ENCODE assay signal across 8 cellular contexts in the genomic region with DNA sequence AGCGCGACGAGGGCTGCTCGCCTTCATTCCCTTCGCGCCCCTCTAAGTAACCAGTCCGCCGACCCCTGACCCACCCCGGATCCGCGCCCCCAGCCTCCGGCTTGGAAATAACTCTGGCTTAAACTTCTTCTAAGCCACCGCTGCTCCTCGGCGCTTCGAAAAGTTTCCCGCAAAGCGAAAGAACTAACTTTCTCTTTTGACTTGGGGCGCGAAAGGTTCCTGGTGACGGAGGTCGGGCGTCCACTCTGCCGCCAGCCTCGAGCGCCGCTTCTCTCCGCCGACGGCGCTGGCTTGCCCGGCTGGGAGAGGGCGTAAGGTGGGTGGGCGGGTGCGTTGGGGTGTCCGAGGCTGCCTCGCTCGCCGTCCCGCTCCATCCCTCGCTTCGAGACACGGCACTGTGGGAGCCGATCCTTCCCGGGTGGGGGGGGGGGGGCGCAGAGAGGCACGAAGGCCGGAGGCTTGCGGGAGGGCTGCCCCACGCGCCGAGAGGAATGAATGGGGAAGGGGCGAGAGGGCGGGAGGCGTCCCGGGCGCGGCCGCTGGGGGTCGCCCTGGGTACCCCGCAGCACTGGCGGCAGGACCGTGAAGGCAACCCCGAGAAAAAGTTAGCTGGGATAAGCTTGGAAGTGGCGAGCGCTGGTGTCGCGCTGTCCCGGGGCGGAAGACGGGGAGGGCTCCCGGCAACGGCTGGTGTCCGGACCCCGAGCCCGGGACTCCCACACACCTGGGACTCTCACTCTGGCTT. TPM values are rescaled to one million over a fixed set of nuclear protein-coding genes. Genes with fewer than 3 reads are reported as not detected.
DNase-seq lines count a peak whose midpoint lies in the region; ATAC-seq and TF ChIP-seq lines count a peak whose summit lies in the region.

No MANE protein-coding gene starts in this region.

- H3K4me1 ChIP-seq in NT2/D1 (ENCODE audit: insufficient read depth, insufficient read length): peaks cover 11% of the 10 kb centered on the region
- H3K4me1 ChIP-seq in neuron (ENCODE audit: insufficient read depth, low read length): peaks cover 65% of the 10 kb centered on the region

- peak; percentile 5 for ATAC-seq in HG02981 (IDR thresholded peaks at IDR 0.05; ENCODE audit: unreplicated experiment)

- peaks cover 13% of the 10 kb centered on the region for H3K36me3 ChIP-seq in NT2/D1 (ENCODE audit: insufficient read depth, insufficient read length, low read length)
- no peaks in the 10 kb centered on the region for H3K36me3 ChIP-seq in neuron (ENCODE audit: insufficient read depth, low read length)

- no peaks in the 10 kb centered on the region for H3K36me3 Mint-ChIP-seq in type B pancreatic cell

- H3K4me1 Mint-ChIP-seq in type B pancreatic cell (ENCODE audit: unreplicated experiment): peaks cover 43% of the 10 kb centered on the region

- DNase-seq in NCI-H510A (lab: John Stamatoyannopoulos, UW) (peak; percentile 24), NCI-H510A treated with DMSO at 0.1 percent for 48 hours (lab: John Stamatoyannopoulos, UW) (no peak), NT2/D1 (ENCODE audit: low read depth, low spot score) (peak; percentile 72), activated gamma-delta T cell (lab: John Stamatoyannopoulos, UW) (peak; percentile 28), foreskin melanocyte (peak; percentile 35), type B pancreatic cell (ENCODE audit: extremely low spot score, unreplicated experiment) (peak; percentile 84)

- peak overlapping the region; percentile 68 for H2AFZ ChIP-seq in neuron (ENCODE audit: low read depth, low read length)

- H3K9ac ChIP-seq in NT2/D1 (ENCODE audit: insufficient read length, low read depth): peak overlapping the region; percentile 90

- peak overlapping the region; percentile 98 for H3K27ac Mint-ChIP-seq in type B pancreatic cell

- TF ChIP-seq CTCF in type B pancreatic cell (conservative IDR thresholded peaks at IDR 0.05): peak; percentile 86

- peaks cover 54% of the 10 kb centered on the region for H3K27me3 Mint-ChIP-seq in type B pancreatic cell

- peak overlapping the region; percentile 93 for H3K4me3 Mint-ChIP-seq in type B pancreatic cell

- H3K4me3 ChIP-seq in NT2/D1 (ENCODE audit: insufficient read length, low read depth): peak overlapping the region; percentile 84
- peak overlapping the region; percentile 55 for H3K4me3 ChIP-seq in neuron (ENCODE audit: low read length)

- H3K27me3 ChIP-seq in NT2/D1 (ENCODE audit: insufficient read depth, insufficient read length) (peaks cover 42% of the 10 kb centered on the region), neuron (ENCODE audit: insufficient read depth, low read length) (peaks cover 37% of the 10 kb centered on the region)

- H3K9me3 Mint-ChIP-seq in type B pancreatic cell: no peaks in the 10 kb centered on the region

- H3K9me3 ChIP-seq in NT2/D1 (ENCODE audit: insufficient read depth, low read length) (no peaks in the 10 kb centered on the region), neuron (ENCODE audit: low read length) (no peaks in the 10 kb centered on the region)

RNA-seq across cellular contexts. Expression of a gene that starts 0.6 kb away (rescaled TPM):
- total RNA-seq in type B pancreatic cell (ENCODE audit: low replicate concordance): 23.9 and 117 TPM in 2 replicates
